In the genomic region with DNA sequence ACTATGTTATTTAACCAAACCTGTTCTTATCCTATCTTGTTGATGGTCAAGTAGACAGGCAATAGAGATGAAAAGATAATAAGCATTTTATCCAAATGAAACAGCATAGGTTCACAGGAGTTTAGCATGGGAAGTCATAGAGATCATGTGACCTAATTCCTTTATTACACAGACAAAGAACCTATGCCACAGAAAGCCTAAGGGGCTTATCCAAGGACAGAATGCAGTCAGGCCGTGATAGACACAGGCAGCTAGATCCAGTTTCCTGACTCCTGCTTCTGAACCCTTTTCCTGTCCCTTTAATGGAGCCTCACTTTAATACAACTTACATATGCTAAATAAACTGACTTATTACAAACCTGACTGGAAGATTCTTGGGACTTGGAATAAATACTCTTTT, we compare ENCODE assay signal across 22 cellular contexts.
A peak's percentile ranks its signal among the peaks of the same experiment; 100 is the strongest.
DNase-seq lines count a peak whose midpoint lies in the region; TF ChIP-seq lines count a peak whose summit lies in the region.
"Had no signal": no experiment of that assay in that cellular context is flagged by ENCODE, and none has a peak within 500 bp of the region (broad histone marks: within the 10 kb centered on the region; RNA-seq: fewer than 3 reads in every experiment).

No MANE protein-coding gene starts in this region.

- peak; percentile 34 for DNase-seq in MCF 10A (ENCODE audit: unreplicated experiment)
- no peak for DNase-seq in breast epithelium (ENCODE audit: low spot score in 2 of 2)
- peak; percentile 43 for DNase-seq in WERI-Rb-1
- DNase-seq in mesothelial cell of epicardium (ENCODE audit: low spot score in 2 of 2, unreplicated experiment in 2 of 2) = no peak
- DNase-seq in effector CD4-positive, alpha-beta T cell = no peak
- no peak for DNase-seq in NCI-H1048 (lab: John Stamatoyannopoulos, UW)
- DNase-seq in stimulated activated CD4-positive, alpha-beta T cell treated with anti-CD3 and anti-CD28 coated beads, Interleukin-12 subunit alpha, Interleukin-12 subunit beta, amount 100 ng/mL, for 4 hours = no peak
- no peak for DNase-seq in SHP77 treated with DMSO at 0.1 percent for 48 hours (lab: John Stamatoyannopoulos, UW)
- DNase-seq: activated CD4-positive, alpha-beta T cell treated with anti-CD3 and anti-CD28 coated beads for 4 hours; activated gamma-delta T cell; activated T-cell treated with anti-CD3 and anti-CD28 coated beads, Interleukin-2, amount 50 U/mL, for 24 hours; CD4-positive, alpha-beta memory T cell; islet precursor cell; NCI-H1105 treated with DMSO at 0.1 percent for 48 hours; NCI-H2081; NCI-H774; right lobe of liver; stimulated activated CD4-positive, alpha-beta T cell treated with anti-CD3 and anti-CD28 coated beads, Interleukin-15, amount 100 ng/mL, for 24 hours; stimulated activated naive CD4-positive, alpha-beta T cell had no signal

- BruUV-seq in MCF 10A (replicated peaks; lab: Mats Ljungman, UMichigan) = no TSS peak

- peak overlapping the region; percentile 12 for H3K4me3 Mint-ChIP-seq in MCF 10A (ENCODE audit: unreplicated experiment)
- no peak overlapping the region for H3K4me3 Mint-ChIP-seq in mesothelial cell of epicardium
- H3K4me3 Mint-ChIP-seq: activated T-cell treated with anti-CD3 and anti-CD28 coated beads, Interleukin-2, amount 50 U/mL, for 24 hours; CD4-positive, alpha-beta memory T cell; neural crest cell had no signal

- H3K36me3 ChIP-seq in breast epithelium (no peaks in the 10 kb centered on the region), WERI-Rb-1 (no peaks in the 10 kb centered on the region)
- H3K36me3 ChIP-seq: right lobe of liver, suprapubic skin had no signal

- no peak for TF ChIP-seq CTCF in MCF 10A (IDR thresholded peaks at IDR 0.05; ENCODE audit: unreplicated experiment)
- no peak for TF ChIP-seq CTCF in breast epithelium (IDR thresholded peaks at IDR 0.05)
- TF ChIP-seq CTCF in WERI-Rb-1 (IDR thresholded peaks at IDR 0.05; ENCODE audit: low read depth, low read length) = no peak
- TF ChIP-seq CTCF in mesothelial cell of epicardium (IDR thresholded peaks at IDR 0.05; ENCODE audit: unreplicated experiment) = no peak

- H3K36me3 Mint-ChIP-seq in MCF 10A (ENCODE audit: insufficient read depth, unreplicated experiment) = peaks cover 45% of the 10 kb centered on the region
- H3K36me3 Mint-ChIP-seq in mesothelial cell of epicardium = no peaks in the 10 kb centered on the region
- H3K36me3 Mint-ChIP-seq: CD4-positive, alpha-beta memory T cell had no signal

- intact Hi-C loops in MCF 10A (cut with micrococcal nuclease) (no loop called here), breast epithelium (cut with DNase I; ENCODE audit: low total_unique reads) (no loop called here)

- H3K27ac Mint-ChIP-seq in MCF 10A (ENCODE audit: low read depth, unreplicated experiment) = peak overlapping the region; percentile 96
- peak overlapping the region; percentile 18 for H3K27ac Mint-ChIP-seq in mesothelial cell of epicardium
- H3K27ac Mint-ChIP-seq: activated T-cell treated with anti-CD3 and anti-CD28 coated beads, Interleukin-2, amount 50 U/mL, for 24 hours; CD4-positive, alpha-beta memory T cell had no signal

- no peaks in the 10 kb centered on the region for H3K27me3 Mint-ChIP-seq in MCF 10A (ENCODE audit: insufficient read depth, unreplicated experiment)
- no peaks in the 10 kb centered on the region for H3K27me3 Mint-ChIP-seq in mesothelial cell of epicardium (ENCODE audit: low read depth)
- H3K27me3 Mint-ChIP-seq: CD4-positive, alpha-beta memory T cell had no signal

- no peaks in the 10 kb centered on the region for H3K27me3 ChIP-seq in breast epithelium
- H3K27me3 ChIP-seq in WERI-Rb-1 (ENCODE audit: insufficient read depth, low read depth, severe bottlenecking) = no peaks in the 10 kb centered on the region
- H3K27me3 ChIP-seq: right lobe of liver, suprapubic skin had no signal

- POLR2A ChIA-PET in MCF 10A (lab: Yijun Ruan, JAX) = interaction anchor here (0.7 to 4.9 kb wide), 6 partner anchors 10 to 528 kb away, joined by 3 to 30 read pairs (median 13); no protein-coding TSS in a partner anchor

- H3K9me3 Mint-ChIP-seq in MCF 10A (ENCODE audit: unreplicated experiment) = no peaks in the 10 kb centered on the region
- H3K9me3 Mint-ChIP-seq in mesothelial cell of epicardium = peaks cover 23% of the 10 kb centered on the region

- no peak overlapping the region for H3K4me3 ChIP-seq in breast epithelium
- H3K4me3 ChIP-seq in WERI-Rb-1 (ENCODE audit: low read depth, low read length) = no peak overlapping the region
- H3K4me3 ChIP-seq: right lobe of liver, suprapubic skin had no signal

- no peak for TF ChIP-seq POLR2A in breast epithelium (IDR thresholded peaks at IDR 0.05)

- no peaks in the 10 kb centered on the region for H3K4me1 ChIP-seq in breast epithelium
- H3K4me1 ChIP-seq: suprapubic skin had no signal

- CTCF ChIA-PET in MCF 10A (lab: Yijun Ruan, JAX) = interaction anchor here (1.2 to 1.4 kb wide), 2 partner anchors 10 to 108 kb away, joined by 3 to 5 read pairs; no protein-coding TSS in a partner anchor

- H3K27ac ChIP-seq in breast epithelium (no peak overlapping the region), WERI-Rb-1 (no peak overlapping the region)
- H3K27ac ChIP-seq: right lobe of liver, RWPE1, suprapubic skin had no signal

- H3K9me3 ChIP-seq in breast epithelium (no peaks in the 10 kb centered on the region), WERI-Rb-1 (ENCODE audit: severe bottlenecking) (no peaks in the 10 kb centered on the region)
- H3K9me3 ChIP-seq: right lobe of liver, suprapubic skin had no signal

- H3K4me1 Mint-ChIP-seq in MCF 10A (ENCODE audit: insufficient read depth, unreplicated experiment) = peaks cover 47% of the 10 kb centered on the region
- peaks cover 13% of the 10 kb centered on the region for H3K4me1 Mint-ChIP-seq in mesothelial cell of epicardium
- H3K4me1 Mint-ChIP-seq: CD4-positive, alpha-beta memory T cell had no signal

Comparison
In these comparisons a context has a peak if more than half of its experiments do, and no peak if none do; other contexts are left out.
1. DNase-seq: peak in MCF 10A (single experiment) and WERI-Rb-1 (single experiment); none in breast epithelium (0 of 2), mesothelial cell of epicardium (0 of 2), effector CD4-positive, alpha-beta T cell (single experiment), NCI-H1048 (single experiment), stimulated activated CD4-positive, alpha-beta T cell treated with anti-CD3 and anti-CD28 coated beads, Interleukin-12 subunit alpha, Interleukin-12 subunit beta, amount 100 ng/mL, for 4 hours (single experiment) and SHP77 treated with DMSO at 0.1 percent for 48 hours (single experiment).